9 cellular contexts compared by ENCODE assay signal in genomic region chr7:128453836-128454804, GRCh38. TPM values are rescaled to one million over a fixed set of nuclear protein-coding genes. Genes with fewer than 3 reads are reported as not detected.
DNase-seq lines count a peak whose midpoint lies in the region; ATAC-seq, FAIRE-seq and TF ChIP-seq lines count a peak whose summit lies in the region.
"Had no signal": no experiment of that assay in that cellular context is flagged by ENCODE, and none has a peak within 500 bp of the region (broad histone marks: within the 10 kb centered on the region; RNA-seq: fewer than 3 reads in every experiment).

No MANE protein-coding gene starts in this region.

- peak overlapping the region in 5 of 8 donors; percentile 66 to 92 (median 72) for H3K27ac Mint-ChIP-seq in CD8-positive, alpha-beta memory T cell
- H3K27ac Mint-ChIP-seq in activated CD4-positive, alpha-beta memory T cell treated with anti-CD3 and anti-CD28 coated beads for 36 hours = peak overlapping the region; percentile 18
- H3K27ac Mint-ChIP-seq in osteocyte (ENCODE audit: unreplicated experiment) = peak overlapping the region; percentile 95

- no peaks in the 10 kb centered on the region for H3K9me3 ChIP-seq in CD8-positive, alpha-beta memory T cell (ENCODE audit: low read length)
- H3K9me3 ChIP-seq in heart left ventricle = no peaks in the 10 kb centered on the region

- 11 to 16% (median 15%) methylated on average over 18 to 23 of the region's 23 CpGs for WGBS in heart left ventricle, 4 donors

- intact Hi-C loops in activated CD4-positive, alpha-beta memory T cell treated with anti-CD3 and anti-CD28 coated beads for 36 hours (cut with micrococcal nuclease) = loop anchor here (2.0 to 10.0 kb wide), 2 partner anchors 23 to 411 kb away; partner anchors contain the start of genes ATP6V1F and METTL2B
- intact Hi-C loops in heart left ventricle (cut with DNase I) = loop anchor here in 1 of 10 donors (10.0 kb wide), 1 partner anchor 49 kb away; the partner anchor contains the start of gene IMPDH1

- no peaks in the 10 kb centered on the region for H3K9me3 Mint-ChIP-seq in CD8-positive, alpha-beta memory T cell
- no peaks in the 10 kb centered on the region for H3K9me3 Mint-ChIP-seq in activated CD4-positive, alpha-beta memory T cell treated with anti-CD3 and anti-CD28 coated beads for 36 hours
- H3K9me3 Mint-ChIP-seq in osteocyte (ENCODE audit: unreplicated experiment) = no peaks in the 10 kb centered on the region

- no peak for TF ChIP-seq CTCF in heart left ventricle (IDR thresholded peaks at IDR 0.05)
- TF ChIP-seq CTCF in osteocyte (IDR thresholded peaks at IDR 0.05) = no peak

- no peaks in the 10 kb centered on the region for H3K27me3 ChIP-seq in CD8-positive, alpha-beta memory T cell (ENCODE audit: insufficient read depth, low read length, poor library complexity, severe bottlenecking)
- no peaks in the 10 kb centered on the region for H3K27me3 ChIP-seq in heart left ventricle

- peaks cover 0 to 5% (median 0%) of the 10 kb centered on the region in 3 donors for H3K36me3 Mint-ChIP-seq in CD8-positive, alpha-beta memory T cell
- H3K36me3 Mint-ChIP-seq in activated CD4-positive, alpha-beta memory T cell treated with anti-CD3 and anti-CD28 coated beads for 36 hours = peaks cover 24% of the 10 kb centered on the region
- no peaks in the 10 kb centered on the region for H3K36me3 Mint-ChIP-seq in osteocyte (ENCODE audit: unreplicated experiment)

- H3K27me3 Mint-ChIP-seq in CD8-positive, alpha-beta memory T cell = peaks cover 5 to 9% of the 10 kb centered on the region in 2 donors
- H3K27me3 Mint-ChIP-seq in activated CD4-positive, alpha-beta memory T cell treated with anti-CD3 and anti-CD28 coated beads for 36 hours = peaks cover 5% of the 10 kb centered on the region
- peaks cover 27% of the 10 kb centered on the region for H3K27me3 Mint-ChIP-seq in osteocyte (ENCODE audit: unreplicated experiment)

- peaks cover 14 to 24% (median 23%) of the 10 kb centered on the region in 3 donors for H3K4me1 Mint-ChIP-seq in CD8-positive, alpha-beta memory T cell
- H3K4me1 Mint-ChIP-seq in activated CD4-positive, alpha-beta memory T cell treated with anti-CD3 and anti-CD28 coated beads for 36 hours (ENCODE audit: low read depth) = peaks cover 59% of the 10 kb centered on the region
- H3K4me1 Mint-ChIP-seq in osteocyte (ENCODE audit: unreplicated experiment) = peaks cover 30% of the 10 kb centered on the region

- no peak for FAIRE-seq in HTR-8/SVneo (lab: Jason Lieb, UNC)
- FAIRE-seq: islet of Langerhans had no signal

- CTCF ChIA-PET in CD8-positive, alpha-beta memory T cell (lab: Charles Lee) = interaction anchor here (1.1 to 1.6 kb wide), 4 partner anchors 27 to 66 kb away, joined by 4 to 10 read pairs (median 4); no protein-coding TSS in a partner anchor
- CTCF ChIA-PET in activated CD4-positive, alpha-beta memory T cell treated with anti-CD3 and anti-CD28 coated beads for 36 hours (lab: Charles Lee) = interaction anchor here (0.6 to 3.8 kb wide), 8 partner anchors 10 to 106 kb away, joined by 3 to 56 read pairs (median 4); no protein-coding TSS in a partner anchor

- TF ChIP-seq POLR2A in heart left ventricle (IDR thresholded peaks at IDR 0.05) = peak in 1 of 2 donors; percentile 48

- peaks cover 15% of the 10 kb centered on the region for H3K4me1 ChIP-seq in CD8-positive, alpha-beta memory T cell (ENCODE audit: insufficient read depth, low read length)
- H3K4me1 ChIP-seq in heart left ventricle = peaks cover 6 to 47% (median 33%) of the 10 kb centered on the region in 12 donors

- no peaks in the 10 kb centered on the region for H3K36me3 ChIP-seq in CD8-positive, alpha-beta memory T cell (ENCODE audit: insufficient read depth, low read length)
- H3K36me3 ChIP-seq in heart left ventricle = peaks cover 0 to 7% (median 5%) of the 10 kb centered on the region in 9 donors

- peak; percentile 87 to 90 (median 90) for ATAC-seq in heart left ventricle
- no peak for ATAC-seq in GM18858 (IDR thresholded peaks at IDR 0.05; ENCODE audit: unreplicated experiment)
- ATAC-seq in GM21360 (IDR thresholded peaks at IDR 0.05; ENCODE audit: unreplicated experiment) = no peak

- H3K27ac ChIP-seq in CD8-positive, alpha-beta memory T cell (ENCODE audit: low read depth, low read length) = peak overlapping the region; percentile 93
- H3K27ac ChIP-seq in heart left ventricle = peak overlapping the region; percentile 86 to 99 (median 92)

- H3K4me3 Mint-ChIP-seq in CD8-positive, alpha-beta memory T cell = peak overlapping the region; percentile 39 to 91 (median 70)
- H3K4me3 Mint-ChIP-seq in activated CD4-positive, alpha-beta memory T cell treated with anti-CD3 and anti-CD28 coated beads for 36 hours = no peak overlapping the region
- H3K4me3 Mint-ChIP-seq in osteocyte (ENCODE audit: unreplicated experiment) = no peak overlapping the region

- no peak for DNase-seq in CD8-positive, alpha-beta memory T cell
- DNase-seq in activated CD4-positive, alpha-beta memory T cell treated with anti-CD3 and anti-CD28 coated beads for 36 hours = no peak
- peak; percentile 88 to 97 (median 91) for DNase-seq in heart left ventricle
- no peak for DNase-seq in osteocyte (ENCODE audit: extremely low spot score, unreplicated experiment)
- DNase-seq in HTR-8/SVneo (ENCODE audit: insufficient read length, low spot score) = no peak
- DNase-seq in 8988T = no peak

- no peak overlapping the region for H3K4me3 ChIP-seq in CD8-positive, alpha-beta memory T cell (ENCODE audit: low read length)
- peak overlapping the region in 10 of 12 donors; percentile 6 to 91 (median 74) for H3K4me3 ChIP-seq in heart left ventricle

- POLR2A ChIA-PET in CD8-positive, alpha-beta memory T cell (lab: Charles Lee) = no interaction called here
- POLR2A ChIA-PET in activated CD4-positive, alpha-beta memory T cell treated with anti-CD3 and anti-CD28 coated beads for 36 hours (lab: Charles Lee) = interaction anchor here (1.2 kb wide), 1 partner anchor 10 kb away, joined by 3 read pairs; no protein-coding TSS in a partner anchor

RNA-seq across cellular contexts. Expression of gene HILPDA, which starts 1.6 kb away (rescaled TPM):
- 10 to 100 TPM; 16.7 to 17.5 TPM for total RNA-seq in CD8-positive, alpha-beta memory T cell
- polyA plus RNA-seq in CD8-positive, alpha-beta memory T cell = 2.5 TPM
- total RNA-seq in activated CD4-positive, alpha-beta memory T cell treated with anti-CD3 and anti-CD28 coated beads for 36 hours = 10 to 100 TPM; 48.6 to 48.8 TPM
- 10 to 100 TPM in 3 of 9 donors, 1 to 10 TPM in 6; 6.1 to 17.7 (median 7.7) TPM for total RNA-seq in heart left ventricle
- polyA plus RNA-seq in heart left ventricle = 1 to 10 TPM; 7.5 to 8.5 TPM
- total RNA-seq in osteocyte = 7.4 and 8.8 TPM in 2 replicates

RNA-seq across cellular contexts. Expression of gene METTL2B, which starts 22.4 kb away (rescaled TPM):
- total RNA-seq in CD8-positive, alpha-beta memory T cell = 10 to 100 TPM; 58.6 to 59.5 TPM
- polyA plus RNA-seq in CD8-positive, alpha-beta memory T cell = 38.3 TPM
- total RNA-seq in activated CD4-positive, alpha-beta memory T cell treated with anti-CD3 and anti-CD28 coated beads for 36 hours = 10 to 100 TPM; 42.2 to 42.8 TPM
- total RNA-seq in heart left ventricle (10 to 100 TPM; 15.0 to 24.6 (median 21.4) TPM), osteocyte (31.4 and 33.2 TPM in 2 replicates)
- 10 to 100 TPM in 1 of 2 donors, 1 to 10 TPM in 1; 9.1 to 20.0 TPM for polyA plus RNA-seq in heart left ventricle

RNA-seq across cellular contexts. Expression of gene IMPDH1, which starts 44.3 kb away (rescaled TPM):
- total RNA-seq in CD8-positive, alpha-beta memory T cell = 10 to 100 TPM; 69.1 to 70.4 TPM
- polyA plus RNA-seq in CD8-positive, alpha-beta memory T cell = 48.3 TPM
- 10 to 100 TPM; 52.9 to 57.7 TPM for total RNA-seq in activated CD4-positive, alpha-beta memory T cell treated with anti-CD3 and anti-CD28 coated beads for 36 hours
- 10 to 100 TPM; 12.3 to 65.3 (median 25.7) TPM for total RNA-seq in heart left ventricle
- 10 to 100 TPM; 16.6 to 23.6 TPM for polyA plus RNA-seq in heart left ventricle
- 33.5 and 36.2 TPM in 2 replicates for total RNA-seq in osteocyte

Comparison
In these comparisons a context has a peak if more than half of its experiments do, and no peak if none do; other contexts are left out.
1. DNase-seq: peak in heart left ventricle (5 of 5); none in CD8-positive, alpha-beta memory T cell (0 of 5), activated CD4-positive, alpha-beta memory T cell treated with anti-CD3 and anti-CD28 coated beads for 36 hours (single experiment), osteocyte (single experiment), HTR-8/SVneo (single experiment) and 8988T (single experiment).
2. H3K27ac Mint-ChIP-seq: peak in every context shown above with its lines; median percentile 95 in osteocyte; 72 in CD8-positive, alpha-beta memory T cell; 18 in activated CD4-positive, alpha-beta memory T cell treated with anti-CD3 and anti-CD28 coated beads for 36 hours.
3. H3K4me3 Mint-ChIP-seq: peak in CD8-positive, alpha-beta memory T cell (7 of 7); none in activated CD4-positive, alpha-beta memory T cell treated with anti-CD3 and anti-CD28 coated beads for 36 hours (single experiment) and osteocyte (single experiment).
4. ATAC-seq: peak in heart left ventricle (4 of 4); none in GM18858 (single experiment) and GM21360 (single experiment).